Comparison of ENCODE assay signal across 19 cellular contexts in the genomic region with DNA sequence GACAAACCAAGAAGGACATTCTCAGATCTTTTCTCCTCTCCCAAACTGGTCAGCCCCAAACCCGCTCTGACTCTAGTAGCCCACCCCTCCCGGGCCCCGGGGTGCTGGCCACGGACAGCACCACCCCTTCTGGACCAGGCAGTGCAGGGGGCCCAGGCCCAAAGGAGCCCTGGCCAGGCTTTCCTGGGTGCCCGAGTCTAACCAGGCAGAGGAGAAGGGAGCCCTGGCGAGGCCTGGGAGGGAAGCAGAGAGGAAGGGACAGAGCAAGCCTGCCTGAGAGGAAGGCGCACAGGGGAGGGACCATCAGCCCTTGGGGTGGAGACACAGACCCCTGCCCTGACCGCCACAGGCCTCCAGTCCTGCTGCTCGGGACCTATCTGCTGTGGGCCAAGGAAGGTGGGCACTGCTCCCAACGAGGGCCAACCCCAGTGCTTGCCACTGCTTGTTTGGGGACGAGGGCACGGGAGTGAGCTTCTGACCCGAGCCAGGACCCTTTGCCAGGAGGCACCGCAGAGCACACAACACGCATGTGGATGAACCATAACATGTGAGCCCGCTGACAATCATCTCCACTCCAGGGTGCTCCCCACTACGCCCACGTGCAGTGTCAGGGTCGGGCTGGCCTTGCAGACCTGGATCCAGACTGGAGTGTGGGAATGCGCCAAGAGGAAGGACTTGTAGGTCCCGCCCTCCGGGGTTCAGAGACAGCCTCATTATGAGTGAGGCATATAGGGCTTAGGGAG. TPM values are rescaled to one million over a fixed set of nuclear protein-coding genes. Genes with fewer than 3 reads are reported as not detected.
DNase-seq lines count a peak whose midpoint lies in the region; ATAC-seq and TF ChIP-seq lines count a peak whose summit lies in the region.
"Had no signal": no experiment of that assay in that cellular context is flagged by ENCODE, and none has a peak within 500 bp of the region (broad histone marks: within the 10 kb centered on the region; RNA-seq: fewer than 3 reads in every experiment).

No MANE protein-coding gene starts in this region.

- H3K27ac Mint-ChIP-seq in chondrocyte (ENCODE audit: unreplicated experiment): no peak overlapping the region
- H3K27ac Mint-ChIP-seq: CD8-positive, alpha-beta T cell had no signal

- H3K4me3 ChIP-seq in neuronal stem cell (ENCODE audit: low read length in 2 of 2) (peak overlapping the region in 1 of 2 donors; percentile 8), upper lobe of right lung (no peak overlapping the region), MM.1S (ENCODE audit: low read length) (no peak overlapping the region)
- H3K4me3 ChIP-seq: BLaER1, K562, SK-N-MC had no signal

- H3K4me2 ChIP-seq in neuronal stem cell (ENCODE audit: insufficient read depth, low read length, poor library complexity, severe bottlenecking) (no peak overlapping the region), MM.1S (ENCODE audit: low read depth, low read length) (no peak overlapping the region)

- H2AK5ac ChIP-seq in neuronal stem cell (ENCODE audit: low read depth, low read length): peak overlapping the region; percentile 95

- H3K36me3 ChIP-seq in neuronal stem cell (replicated peaks in 1 of 2; ENCODE audit: control insufficient read depth in 2 of 2, insufficient read depth in 2 of 2, low read length in 2 of 2) (no peaks in the 10 kb centered on the region), upper lobe of right lung (no peaks in the 10 kb centered on the region), MM.1S (replicated peaks; ENCODE audit: insufficient read depth, low read length) (no peaks in the 10 kb centered on the region)

- H3K18ac ChIP-seq in neuronal stem cell (ENCODE audit: low read length): peak overlapping the region; percentile 78

- intact Hi-C loops in Right ventricle myocardium inferior (cut with DNase I) (no loop called here), left cardiac atrium (cut with DNase I) (loop anchor here in 1 of 2 donors (10.0 kb wide), 1 partner anchor 142 kb away; the partner anchor contains the start of gene HES3), upper lobe of right lung (cut with DNase I) (no loop called here)

- H3K79me2 ChIP-seq in MM.1S (ENCODE audit: low read length): no peaks in the 10 kb centered on the region

- peak overlapping the region; percentile 30 for H4K8ac ChIP-seq in neuronal stem cell (ENCODE audit: low read depth, low read length)

- H3K27ac ChIP-seq in neuronal stem cell (replicated peaks; ENCODE audit: low read length) (no peak overlapping the region), upper lobe of right lung (no peak overlapping the region), MM.1S (ENCODE audit: low read length) (no peak overlapping the region)
- H3K27ac ChIP-seq: BLaER1, SK-N-MC had no signal

- H3K27me3 Mint-ChIP-seq in chondrocyte (ENCODE audit: low read depth): peaks cover 3% of the 10 kb centered on the region

- no CpG with 5 or more reads among the region's 22 CpGs for WGBS in neuronal stem cell (ENCODE audit: extremely low coverage in 2 of 2, insufficient read length in 2 of 2, insufficient replicate concordance in 1 of 2), 2 donors

- no peaks in the 10 kb centered on the region; the same call in 1 of the 2 replicates for H3F3A ChIP-seq in MM.1S (ENCODE audit: insufficient read depth, low read length)

- peak overlapping the region; percentile 50 for H3K9ac ChIP-seq in neuronal stem cell (ENCODE audit: low read depth, low read length, poor library complexity)
- no peak overlapping the region for H3K9ac ChIP-seq in MM.1S (ENCODE audit: low read length)
- H3K9ac ChIP-seq: BLaER1 had no signal

- peak; percentile 63 for DNase-seq in Right ventricle myocardium inferior (ENCODE audit: missing footprints)
- no peak for DNase-seq in left cardiac atrium
- DNase-seq in chondrocyte (ENCODE audit: low spot score): peak; percentile 89
- no peak for DNase-seq in neuronal stem cell (ENCODE audit: low spot score)
- DNase-seq in upper lobe of right lung: peak; percentile 58
- no peak for DNase-seq in MM.1S
- no peak for DNase-seq in T1000 (lab: John Stamatoyannopoulos, UW)
- no peak for DNase-seq in activated CD8-positive, alpha-beta memory T cell treated with anti-CD3 and anti-CD28 coated beads, Interleukin-2, amount 50 U/mL, for 48 hours
- DNase-seq: Calu3; CD8-positive, alpha-beta T cell; GOT3; NCI-H1694 treated with DMSO at 0.1 percent for 48 hours; NCI-H226; NCI-H526 treated with DMSO at 0.1 percent for 48 hours; SHP77 had no signal

- H2BK5ac ChIP-seq in neuronal stem cell (ENCODE audit: low read length): peak overlapping the region; percentile 60

- no peak overlapping the region for H4K91ac ChIP-seq in neuronal stem cell (ENCODE audit: low read depth, low read length, poor library complexity)

- peaks cover 0 to 24% of the 10 kb centered on the region in 2 donors for H3K4me1 ChIP-seq in neuronal stem cell (ENCODE audit: control insufficient read depth in 2 of 2, insufficient read depth in 1 of 2, low read depth in 1 of 2, low read length in 2 of 2)
- no peaks in the 10 kb centered on the region for H3K4me1 ChIP-seq in upper lobe of right lung
- no peaks in the 10 kb centered on the region for H3K4me1 ChIP-seq in MM.1S (ENCODE audit: low read length)

- peak overlapping the region; percentile 44 for H2BK120ac ChIP-seq in neuronal stem cell (ENCODE audit: low read depth, low read length)

- ATAC-seq in Right ventricle myocardium inferior (no peak), left cardiac atrium (no peak), upper lobe of right lung (no peak)
- ATAC-seq: CD8-positive, alpha-beta T cell; K562; Panc1 had no signal

- H3K9me3 Mint-ChIP-seq in chondrocyte (ENCODE audit: low read depth): no peaks in the 10 kb centered on the region
- H3K9me3 Mint-ChIP-seq: CD8-positive, alpha-beta T cell had no signal

- H3K23ac ChIP-seq in neuronal stem cell (ENCODE audit: low read depth, low read length, poor library complexity): peak overlapping the region; percentile 8

- H3K79me1 ChIP-seq in neuronal stem cell (ENCODE audit: low read depth, low read length): no peaks in the 10 kb centered on the region

- H4K20me1 ChIP-seq in MM.1S (ENCODE audit: insufficient read depth, low read length): no peaks in the 10 kb centered on the region

- H3K14ac ChIP-seq in neuronal stem cell (ENCODE audit: low read length): peak overlapping the region; percentile 79

- H2BK15ac ChIP-seq in neuronal stem cell (ENCODE audit: low read length): peak overlapping the region; percentile 87

- H3K4ac ChIP-seq in neuronal stem cell (ENCODE audit: low read length): no peak overlapping the region

- H3K4me3 Mint-ChIP-seq in chondrocyte (ENCODE audit: unreplicated experiment): no peak overlapping the region
- H3K4me3 Mint-ChIP-seq: CD8-positive, alpha-beta T cell had no signal

- H3K36me3 Mint-ChIP-seq in chondrocyte (ENCODE audit: low read depth): peaks cover 2% of the 10 kb centered on the region

- peak overlapping the region; percentile 8 for H2BK12ac ChIP-seq in neuronal stem cell (ENCODE audit: low read length)

- H3K9me3 ChIP-seq in neuronal stem cell (replicated peaks in 1 of 2; ENCODE audit: control insufficient read depth in 2 of 2, insufficient read depth in 1 of 2, low read depth in 1 of 2, low read length in 2 of 2) (peaks cover 0 to 5% of the 10 kb centered on the region in 2 donors), upper lobe of right lung (no peaks in the 10 kb centered on the region), MM.1S (replicated peaks; ENCODE audit: insufficient read depth, low read length) (no peaks in the 10 kb centered on the region)
- H3K9me3 ChIP-seq: BLaER1 had no signal

- no peaks in the 10 kb centered on the region for H3K9me2 ChIP-seq in MM.1S (replicated peaks; ENCODE audit: insufficient read depth, low read length)

- TF ChIP-seq CTCF in chondrocyte (IDR thresholded peaks at IDR 0.05): no peak
- no peak for TF ChIP-seq CTCF in upper lobe of right lung (IDR thresholded peaks at IDR 0.05)
- TF ChIP-seq CTCF in MM.1S (IDR thresholded peaks at IDR 0.05; ENCODE audit: low read length): no peak

- no peaks in the 10 kb centered on the region for H3K4me1 Mint-ChIP-seq in chondrocyte (ENCODE audit: low read depth)

- H3K27me3 ChIP-seq in neuronal stem cell (ENCODE audit: control insufficient read depth in 3 of 3, insufficient read depth in 3 of 3, low read depth in 1 of 3, low read length in 3 of 3): peaks cover 0 to 40% (median 0%) of the 10 kb centered on the region in 3 experiments
- peaks cover 12% of the 10 kb centered on the region for H3K27me3 ChIP-seq in upper lobe of right lung
- peaks cover 28% of the 10 kb centered on the region for H3K27me3 ChIP-seq in MM.1S (replicated peaks; ENCODE audit: insufficient read depth, low read length)
- H3K27me3 ChIP-seq: BLaER1 had no signal

- H2AFZ ChIP-seq in neuronal stem cell (ENCODE audit: low read length): no peak overlapping the region
- no peak overlapping the region for H2AFZ ChIP-seq in MM.1S (ENCODE audit: low read length)

RNA-seq across cellular contexts. Expression of gene KCNAB2, which starts 57.6 kb away (rescaled TPM):
- total RNA-seq in Right ventricle myocardium inferior: 21.0 TPM
- total RNA-seq in left cardiac atrium: 10 to 100 TPM; 13.2 to 14.7 TPM
- total RNA-seq in chondrocyte: 4.2 to 7.3 TPM (median 5.2 TPM) in 3 replicates
- 5.4 TPM for polyA plus RNA-seq in neuronal stem cell (2013, experiment 1 of 2)
- polyA plus RNA-seq in neuronal stem cell (2013, experiment 2 of 2): 6.0 TPM
- 60.4 TPM for total RNA-seq in upper lobe of right lung

Comparison
In these comparisons a context has a peak if more than half of its experiments do, and no peak if none do; other contexts are left out.
1. DNase-seq: peak in Right ventricle myocardium inferior (single experiment), chondrocyte (single experiment) and upper lobe of right lung (single experiment); none in left cardiac atrium (single experiment), neuronal stem cell (single experiment), MM.1S (single experiment), T1000 (single experiment) and activated CD8-positive, alpha-beta memory T cell treated with anti-CD3 and anti-CD28 coated beads, Interleukin-2, amount 50 U/mL, for 48 hours (single experiment).